In the genomic region with DNA sequence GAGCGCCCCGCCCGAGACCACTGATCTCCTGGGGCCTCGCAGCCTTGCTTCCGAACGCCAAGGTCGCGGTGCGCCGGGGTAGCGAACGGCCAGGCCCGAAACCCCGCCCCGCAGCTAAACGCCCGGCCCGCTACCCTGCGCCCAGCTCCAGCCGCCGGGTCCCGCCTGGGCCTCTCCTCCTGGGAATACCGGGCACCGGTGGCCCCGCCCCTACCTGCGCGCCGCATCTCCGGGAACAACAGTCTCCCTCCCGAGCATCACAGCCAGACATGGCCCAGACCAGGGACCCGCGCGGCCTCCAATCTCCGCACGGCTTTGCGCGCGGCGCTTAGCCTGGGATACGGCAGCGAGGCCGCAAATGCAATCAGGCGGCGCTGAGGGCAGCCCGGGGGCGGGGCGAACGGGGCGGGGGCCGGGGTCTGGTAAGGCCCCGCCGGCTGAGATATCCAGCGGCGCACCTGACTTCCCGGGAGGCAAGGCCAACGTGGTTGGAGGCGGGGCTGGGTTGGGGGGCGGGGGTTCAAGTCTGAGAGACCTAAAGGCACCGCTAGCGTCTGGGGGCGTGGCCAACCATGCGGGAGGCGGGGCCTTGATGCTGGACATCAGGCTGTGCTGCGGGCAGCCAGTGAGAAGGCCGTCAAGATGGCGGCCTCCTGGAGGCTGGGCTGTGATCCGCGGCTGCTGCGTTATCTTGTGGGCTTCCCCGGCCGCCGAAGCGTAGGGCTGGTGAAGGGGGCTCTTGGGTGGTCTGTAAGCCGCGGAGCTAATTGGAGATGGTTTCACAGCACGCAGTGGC, we compare ENCODE assay signal across 1 cellular context.
TF ChIP-seq lines count a peak whose summit lies in the region.

Gene APIP (minus strand): TSS at position 366 of the 796 bp plus-strand sequence. CDS start 95 bp downstream, at position 271.
Gene PDHX (plus strand): TSS at position 605 of the 796 bp plus-strand sequence. CDS start 38 bp downstream, at position 643.

TF ChIP-seq in HepG2, 621 proteins besides CTCF, POLR2A, EP300 and RAD21 (continued from another document and continues in another):
- no peak; the same call in 1 of the 2 replicates for TF ChIP-seq ZNF318 (CRISPR knock-in tag; IDR thresholded peaks at IDR 0.05)
- TF ChIP-seq REL (CRISPR knock-in tag; conservative IDR thresholded peaks at IDR 0.05), result peak; percentile 71; the same call in 1 of the 2 replicates
- TF ChIP-seq SIN3B (IDR thresholded peaks at IDR 0.05; ENCODE audit: low read length), result 0 out of 2 replicates have a peak, but pooled peaks have one; percentile 31
- TF ChIP-seq ZNF660 (CRISPR knock-in tag; IDR thresholded peaks at IDR 0.05; ENCODE audit: borderline replicate concordance, low read depth), result 0 out of 2 replicates have a peak, but pooled peaks have one; percentile 47
- no peak for TF ChIP-seq ZNF792 (CRISPR knock-in tag; IDR thresholded peaks at IDR 0.05)
- TF ChIP-seq ATAD3A (CRISPR knock-in tag; IDR thresholded peaks at IDR 0.05), result no peak
- no peak; the same call in 1 of the 2 replicates for TF ChIP-seq ZBTB39 (CRISPR knock-in tag; IDR thresholded peaks at IDR 0.05)
- TF ChIP-seq, protein P1, sequence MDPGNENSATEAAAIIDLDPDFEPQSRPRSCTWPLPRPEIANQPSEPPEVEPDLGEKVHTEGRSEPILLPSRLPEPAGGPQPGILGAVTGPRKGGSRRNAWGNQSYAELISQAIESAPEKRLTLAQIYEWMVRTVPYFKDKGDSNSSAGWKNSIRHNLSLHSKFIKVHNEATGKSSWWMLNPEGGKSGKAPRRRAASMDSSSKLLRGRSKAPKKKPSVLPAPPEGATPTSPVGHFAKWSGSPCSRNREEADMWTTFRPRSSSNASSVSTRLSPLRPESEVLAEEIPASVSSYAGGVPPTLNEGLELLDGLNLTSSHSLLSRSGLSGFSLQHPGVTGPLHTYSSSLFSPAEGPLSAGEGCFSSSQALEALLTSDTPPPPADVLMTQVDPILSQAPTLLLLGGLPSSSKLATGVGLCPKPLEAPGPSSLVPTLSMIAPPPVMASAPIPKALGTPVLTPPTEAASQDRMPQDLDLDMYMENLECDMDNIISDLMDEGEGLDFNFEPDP (CRISPR knock-in tag; conservative IDR thresholded peaks at IDR 0.05), result no peak
- 0 out of 2 replicates have a peak, but pooled peaks have one; percentile 37 for TF ChIP-seq ZNF121 (CRISPR knock-in tag; IDR thresholded peaks at IDR 0.05)
- TF ChIP-seq, protein P2, sequence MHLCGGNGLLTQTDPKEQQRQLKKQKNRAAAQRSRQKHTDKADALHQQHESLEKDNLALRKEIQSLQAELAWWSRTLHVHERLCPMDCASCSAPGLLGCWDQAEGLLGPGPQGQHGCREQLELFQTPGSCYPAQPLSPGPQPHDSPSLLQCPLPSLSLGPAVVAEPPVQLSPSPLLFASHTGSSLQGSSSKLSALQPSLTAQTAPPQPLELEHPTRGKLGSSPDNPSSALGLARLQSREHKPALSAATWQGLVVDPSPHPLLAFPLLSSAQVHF (CRISPR knock-in tag; IDR thresholded peaks at IDR 0.05), result no peak
- no peak for TF ChIP-seq SETDB1 (CRISPR knock-in tag; IDR thresholded peaks at IDR 0.05; ENCODE audit: borderline replicate concordance)
- peak; percentile 3; the same call in 1 of the 2 replicates for TF ChIP-seq ETV5 (CRISPR knock-in tag; IDR thresholded peaks at IDR 0.05; ENCODE audit: borderline replicate concordance)
- peak; percentile 55; the same call in 1 of the 2 replicates for TF ChIP-seq ZNF430 (CRISPR knock-in tag; IDR thresholded peaks at IDR 0.05)
- TF ChIP-seq NCOA2 (CRISPR knock-in tag; IDR thresholded peaks at IDR 0.05), result peak; percentile 48; the same call in 1 of the 2 replicates
- no peak for TF ChIP-seq EZH2 (conservative IDR thresholded peaks at IDR 0.05; ENCODE audit: low read depth, low read length)
- TF ChIP-seq, protein P3, sequence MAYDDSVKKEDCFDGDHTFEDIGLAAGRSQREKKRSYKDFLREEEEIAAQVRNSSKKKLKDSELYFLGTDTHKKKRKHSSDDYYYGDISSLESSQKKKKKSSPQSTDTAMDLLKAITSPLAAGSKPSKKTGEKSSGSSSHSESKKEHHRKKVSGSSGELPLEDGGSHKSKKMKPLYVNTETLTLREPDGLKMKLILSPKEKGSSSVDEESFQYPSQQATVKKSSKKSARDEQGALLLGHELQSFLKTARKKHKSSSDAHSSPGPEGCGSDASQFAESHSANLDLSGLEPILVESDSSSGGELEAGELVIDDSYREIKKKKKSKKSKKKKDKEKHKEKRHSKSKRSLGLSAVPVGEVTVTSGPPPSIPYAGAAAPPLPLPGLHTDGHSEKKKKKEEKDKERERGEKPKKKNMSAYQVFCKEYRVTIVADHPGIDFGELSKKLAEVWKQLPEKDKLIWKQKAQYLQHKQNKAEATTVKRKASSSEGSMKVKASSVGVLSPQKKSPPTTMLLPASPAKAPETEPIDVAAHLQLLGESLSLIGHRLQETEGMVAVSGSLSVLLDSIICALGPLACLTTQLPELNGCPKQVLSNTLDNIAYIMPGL (CRISPR knock-in tag; IDR thresholded peaks at IDR 0.05; ENCODE audit: borderline replicate concordance in 1 of 2, low read depth in 1 of 2), result peak; percentile 53 to 75; a peak in 2 of 4 replicates
- TF ChIP-seq, protein P4, sequence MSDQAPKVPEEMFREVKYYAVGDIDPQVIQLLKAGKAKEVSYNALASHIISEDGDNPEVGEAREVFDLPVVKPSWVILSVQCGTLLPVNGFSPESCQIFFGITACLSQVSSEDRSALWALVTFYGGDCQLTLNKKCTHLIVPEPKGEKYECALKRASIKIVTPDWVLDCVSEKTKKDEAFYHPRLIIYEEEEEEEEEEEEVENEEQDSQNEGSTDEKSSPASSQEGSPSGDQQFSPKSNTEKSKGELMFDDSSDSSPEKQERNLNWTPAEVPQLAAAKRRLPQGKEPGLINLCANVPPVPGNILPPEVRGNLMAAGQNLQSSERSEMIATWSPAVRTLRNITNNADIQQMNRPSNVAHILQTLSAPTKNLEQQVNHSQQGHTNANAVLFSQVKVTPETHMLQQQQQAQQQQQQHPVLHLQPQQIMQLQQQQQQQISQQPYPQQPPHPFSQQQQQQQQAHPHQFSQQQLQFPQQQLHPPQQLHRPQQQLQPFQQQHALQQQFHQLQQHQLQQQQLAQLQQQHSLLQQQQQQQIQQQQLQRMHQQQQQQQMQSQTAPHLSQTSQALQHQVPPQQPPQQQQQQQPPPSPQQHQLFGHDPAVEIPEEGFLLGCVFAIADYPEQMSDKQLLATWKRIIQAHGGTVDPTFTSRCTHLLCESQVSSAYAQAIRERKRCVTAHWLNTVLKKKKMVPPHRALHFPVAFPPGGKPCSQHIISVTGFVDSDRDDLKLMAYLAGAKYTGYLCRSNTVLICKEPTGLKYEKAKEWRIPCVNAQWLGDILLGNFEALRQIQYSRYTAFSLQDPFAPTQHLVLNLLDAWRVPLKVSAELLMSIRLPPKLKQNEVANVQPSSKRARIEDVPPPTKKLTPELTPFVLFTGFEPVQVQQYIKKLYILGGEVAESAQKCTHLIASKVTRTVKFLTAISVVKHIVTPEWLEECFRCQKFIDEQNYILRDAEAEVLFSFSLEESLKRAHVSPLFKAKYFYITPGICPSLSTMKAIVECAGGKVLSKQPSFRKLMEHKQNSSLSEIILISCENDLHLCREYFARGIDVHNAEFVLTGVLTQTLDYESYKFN (CRISPR knock-in tag; conservative IDR thresholded peaks at IDR 0.05), result peak; percentile 56
- TF ChIP-seq SNAPC2 (CRISPR knock-in tag; IDR thresholded peaks at IDR 0.05), result peak; percentile 65; the same call in 1 of the 2 replicates
- TF ChIP-seq UBTF (CRISPR knock-in tag; IDR thresholded peaks at IDR 0.05), result peak; percentile 98
- TF ChIP-seq DR1 (CRISPR knock-in tag; IDR thresholded peaks at IDR 0.05), result peak; percentile 85
- TF ChIP-seq SMARCC2 (IDR thresholded peaks at IDR 0.05), result no peak
- TF ChIP-seq CENPBD1 (CRISPR knock-in tag; IDR thresholded peaks at IDR 0.05; ENCODE audit: borderline replicate concordance, low read depth), result no peak
- TF ChIP-seq ZNF234 (CRISPR knock-in tag; conservative IDR thresholded peaks at IDR 0.05), result peak; percentile 80; the same call in 1 of the 2 replicates
- no peak for TF ChIP-seq MAFG (CRISPR knock-in tag; IDR thresholded peaks at IDR 0.05)
- peak; percentile 71 for TF ChIP-seq TOPORS (CRISPR knock-in tag; IDR thresholded peaks at IDR 0.05)
- TF ChIP-seq HNRNPL (IDR thresholded peaks at IDR 0.05; ENCODE audit: low read depth, low read length), result peak; percentile 44; the same call in 1 of the 2 replicates
- peak; percentile 66; the same call in 1 of the 2 replicates for TF ChIP-seq ZNF766 (CRISPR knock-in tag; IDR thresholded peaks at IDR 0.05; ENCODE audit: borderline replicate concordance)
- TF ChIP-seq GFI1 (CRISPR knock-in tag; IDR thresholded peaks at IDR 0.05; ENCODE audit: borderline replicate concordance), result peak; percentile 3; the same call in 1 of the 2 replicates
- 0 out of 2 replicates have a peak, but pooled peaks have one; percentile 35 for TF ChIP-seq MTF1 (CRISPR knock-in tag; IDR thresholded peaks at IDR 0.05)
